In the genomic region with DNA sequence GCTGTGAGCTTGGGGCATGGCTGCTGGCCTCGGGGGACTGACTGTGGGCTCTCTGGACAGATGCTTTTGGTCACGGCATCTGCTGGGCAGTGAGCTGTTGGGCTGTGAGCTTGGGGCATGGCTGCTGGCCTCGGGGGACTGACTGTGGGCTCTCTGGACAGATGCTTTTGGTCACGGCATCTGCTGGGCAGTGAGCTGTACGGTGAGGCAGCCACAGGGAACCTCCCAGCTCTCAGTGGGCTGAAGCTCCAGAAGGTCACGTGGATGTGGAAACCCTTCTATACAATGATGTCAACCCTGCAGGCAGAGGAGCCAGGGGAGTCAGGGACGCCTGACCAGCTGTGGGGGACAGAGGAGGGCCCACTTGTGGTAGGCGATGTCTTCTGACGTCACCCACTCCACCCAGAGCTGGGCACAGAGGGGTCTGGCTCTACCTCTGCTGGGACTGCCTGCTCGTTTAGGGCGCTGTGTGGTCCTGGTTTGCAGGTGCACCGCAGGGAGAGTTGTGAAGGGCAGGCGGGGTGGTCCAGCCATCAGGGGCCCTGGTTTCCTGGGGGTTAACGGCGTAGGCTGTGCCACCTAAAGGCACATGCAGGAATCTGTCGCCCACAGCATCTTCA, we compare ENCODE assay signal across 1 cellular context.
TF ChIP-seq lines count a peak whose summit lies in the region.

No MANE protein-coding gene starts in this region.

TF ChIP-seq in H1, 55 proteins besides CTCF, POLR2A, EP300 and RAD21 (continued from another document):
- TF ChIP-seq SP1 (IDR thresholded peaks at IDR 0.05; ENCODE audit: low read depth, low read length) (no peak), TAF1 (IDR thresholded peaks at IDR 0.05; ENCODE audit: low read depth, low read length) (no peak), EZH2 (IDR thresholded peaks at IDR 0.05; ENCODE audit: low read depth, low read length, severe bottlenecking) (no peak), RFX5 (IDR thresholded peaks at IDR 0.05; ENCODE audit: borderline replicate concordance, low read depth, low read length) (no peak), TAF7 (optimal IDR thresholded peaks at IDR 0.05; ENCODE audit: borderline replicate concordance, low read depth, low read length) (no peak), ASH2L (IDR thresholded peaks at IDR 0.05; ENCODE audit: low read length) (no peak), KDM1A (IDR thresholded peaks at IDR 0.05; ENCODE audit: borderline replicate concordance, low read length) (no peak), NANOG (IDR thresholded peaks at IDR 0.05; ENCODE audit: insufficient read depth, low read depth, low read length, poor library complexity, severe bottlenecking) (no peak), RXRA (IDR thresholded peaks at IDR 0.05; ENCODE audit: insufficient read depth, low read depth, low read length) (no peak), ZNF274 (IDR thresholded peaks at IDR 0.05; ENCODE audit: borderline replicate concordance, extremely low read depth, low read length) (no peak), CEBPB (IDR thresholded peaks at IDR 0.05; ENCODE audit: low read depth, low read length) (no peak), POU5F1 (IDR thresholded peaks at IDR 0.05; ENCODE audit: low read depth, low read length) (no peak)
- TF ChIP-seq, protein P1, sequence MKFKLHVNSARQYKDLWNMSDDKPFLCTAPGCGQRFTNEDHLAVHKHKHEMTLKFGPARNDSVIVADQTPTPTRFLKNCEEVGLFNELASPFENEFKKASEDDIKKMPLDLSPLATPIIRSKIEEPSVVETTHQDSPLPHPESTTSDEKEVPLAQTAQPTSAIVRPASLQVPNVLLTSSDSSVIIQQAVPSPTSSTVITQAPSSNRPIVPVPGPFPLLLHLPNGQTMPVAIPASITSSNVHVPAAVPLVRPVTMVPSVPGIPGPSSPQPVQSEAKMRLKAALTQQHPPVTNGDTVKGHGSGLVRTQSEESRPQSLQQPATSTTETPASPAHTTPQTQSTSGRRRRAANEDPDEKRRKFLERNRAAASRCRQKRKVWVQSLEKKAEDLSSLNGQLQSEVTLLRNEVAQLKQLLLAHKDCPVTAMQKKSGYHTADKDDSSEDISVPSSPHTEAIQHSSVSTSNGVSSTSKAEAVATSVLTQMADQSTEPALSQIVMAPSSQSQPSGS (IDR thresholded peaks at IDR 0.05; ENCODE audit: low read length) = no peak
